Comparison of ENCODE assay signal across 21 cellular contexts in genomic region chr3:103613738-103614137, GRCh38.
DNase-seq lines count a peak whose midpoint lies in the region; TF ChIP-seq lines count a peak whose summit lies in the region.
"Had no signal": no experiment of that assay in that cellular context is flagged by ENCODE, and none has a peak within 500 bp of the region (broad histone marks: within the 10 kb centered on the region; RNA-seq: fewer than 3 reads in every experiment).

No MANE protein-coding gene starts in this region.

- H3K36me3 ChIP-seq in SK-N-MC (ENCODE audit: insufficient read depth, low read length), result no peaks in the 10 kb centered on the region
- no peaks in the 10 kb centered on the region for H3K36me3 ChIP-seq in neural cell (ENCODE audit: insufficient read depth, low read length)
- H3K36me3 ChIP-seq: BLaER1 treated with 17β-estradiol and CSF1 and Interleukin-3, amounts not matched to agents 10 nM and 100 nM had no signal

- H3K9me3 Mint-ChIP-seq in activated T-helper 1 cell treated with anti-CD3 and anti-CD28 coated beads, Interleukin-12 subunit alpha, Interleukin-12 subunit beta, Interleukin-2, Interleukin-4 antibody, amounts not matched to agents 30 ng/mL and 10 ng/mL and 1 ng/mL, durations not matched to agents 14 hours and 24 hours and 36 hours, result no peaks in the 10 kb centered on the region
- H3K9me3 Mint-ChIP-seq: CD4-positive, alpha-beta T cell; CD8-positive, alpha-beta T cell had no signal

- H3K9me3 ChIP-seq in SK-N-MC (ENCODE audit: low read depth, low read length), result no peaks in the 10 kb centered on the region
- no peaks in the 10 kb centered on the region for H3K9me3 ChIP-seq in neural cell (ENCODE audit: low read length)
- H3K9me3 ChIP-seq: A549 had no signal

- intact Hi-C loops in activated T-helper 1 cell treated with anti-CD3 and anti-CD28 coated beads, Interleukin-12 subunit alpha, Interleukin-12 subunit beta, Interleukin-2, Interleukin-4 antibody, amounts not matched to agents 30 ng/mL and 10 ng/mL and 1 ng/mL, durations not matched to agents 14 hours and 24 hours and 36 hours (cut with micrococcal nuclease), result no loop called here

- no peaks in the 10 kb centered on the region for H3K27me3 Mint-ChIP-seq in activated T-helper 1 cell treated with anti-CD3 and anti-CD28 coated beads, Interleukin-12 subunit alpha, Interleukin-12 subunit beta, Interleukin-2, Interleukin-4 antibody, amounts not matched to agents 30 ng/mL and 10 ng/mL and 1 ng/mL, durations not matched to agents 14 hours and 24 hours and 36 hours (ENCODE audit: insufficient read depth)
- H3K27me3 Mint-ChIP-seq: B cell; CD4-positive, alpha-beta T cell had no signal

- TF ChIP-seq CTCF in neural cell (IDR thresholded peaks at IDR 0.05; ENCODE audit: poor library complexity, severe bottlenecking), result no peak

- H3K4me1 Mint-ChIP-seq in activated T-helper 1 cell treated with anti-CD3 and anti-CD28 coated beads, Interleukin-12 subunit alpha, Interleukin-12 subunit beta, Interleukin-2, Interleukin-4 antibody, amounts not matched to agents 30 ng/mL and 10 ng/mL and 1 ng/mL, durations not matched to agents 14 hours and 24 hours and 36 hours (ENCODE audit: low read depth), result no peaks in the 10 kb centered on the region
- H3K4me1 Mint-ChIP-seq: B cell had no signal

- H2AFZ ChIP-seq in neural cell (ENCODE audit: low read depth, low read length), result no peak overlapping the region

- peak; percentile 93 for TF ChIP-seq EP300 in neural cell (conservative IDR thresholded peaks at IDR 0.05; ENCODE audit: poor library complexity, severe bottlenecking)

- no peaks in the 10 kb centered on the region for H3F3A ChIP-seq in neural cell (ENCODE audit: insufficient read depth, low read length, poor library complexity, severe bottlenecking)

- H3K27ac Mint-ChIP-seq in activated T-helper 1 cell treated with anti-CD3 and anti-CD28 coated beads, Interleukin-12 subunit alpha, Interleukin-12 subunit beta, Interleukin-2, Interleukin-4 antibody, amounts not matched to agents 30 ng/mL and 10 ng/mL and 1 ng/mL, durations not matched to agents 14 hours and 24 hours and 36 hours, result no peak overlapping the region
- H3K27ac Mint-ChIP-seq: B cell; CD4-positive, alpha-beta T cell; CD8-positive, alpha-beta T cell had no signal

- TF ChIP-seq RAD21 in neural cell (conservative IDR thresholded peaks at IDR 0.05), result no peak

- H3K4me2 ChIP-seq in neural cell (ENCODE audit: low read length), result peak overlapping the region; percentile 15
- H3K4me2 ChIP-seq: A549; BLaER1 treated with 17β-estradiol and CSF1 and Interleukin-3, amounts not matched to agents 10 nM and 100 nM had no signal

- no peaks in the 10 kb centered on the region for H3K79me2 ChIP-seq in neural cell (replicated peaks; ENCODE audit: insufficient read depth, low read length)

- H3K9ac ChIP-seq in SK-N-MC (ENCODE audit: insufficient read length), result no peak overlapping the region
- H3K9ac ChIP-seq in neural cell (ENCODE audit: low read length), result no peak overlapping the region
- H3K9ac ChIP-seq: BLaER1 treated with 17β-estradiol and CSF1 and Interleukin-3, amounts not matched to agents 10 nM and 100 nM had no signal

- DNase-seq in NCI-H1105 treated with DMSO at 0.1 percent for 48 hours (lab: John Stamatoyannopoulos, UW), result peak; percentile 16
- DNase-seq in NCI-H1105 (lab: John Stamatoyannopoulos, UW), result no peak
- peak; percentile 9 for DNase-seq in COR-L47 (lab: John Stamatoyannopoulos, UW)
- DNase-seq in SK-N-MC (ENCODE audit: low read depth, low spot score), result no peak
- no peak for DNase-seq in activated T-helper 1 cell treated with anti-CD3 and anti-CD28 coated beads, Interleukin-12 subunit alpha, Interleukin-12 subunit beta, Interleukin-2, Interleukin-4 antibody, amounts not matched to agents 30 ng/mL and 10 ng/mL and 1 ng/mL, durations not matched to agents 14 hours and 24 hours and 36 hours (ENCODE audit: low spot score)
- DNase-seq in putamen (ENCODE audit: low spot score), result no peak
- DNase-seq: AML-193; CD4-positive, alpha-beta T cell; CD8-positive, alpha-beta T cell; DMS 273 treated with DMSO at 0.1 percent for 48 hours; DMS153; DND-41; EL; GDM1 had no signal

- no peaks in the 10 kb centered on the region for H3K9me2 ChIP-seq in neural cell (ENCODE audit: insufficient read depth, low read length)

- H3K36me3 Mint-ChIP-seq in activated T-helper 1 cell treated with anti-CD3 and anti-CD28 coated beads, Interleukin-12 subunit alpha, Interleukin-12 subunit beta, Interleukin-2, Interleukin-4 antibody, amounts not matched to agents 30 ng/mL and 10 ng/mL and 1 ng/mL, durations not matched to agents 14 hours and 24 hours and 36 hours (ENCODE audit: low read depth), result no peaks in the 10 kb centered on the region
- H3K36me3 Mint-ChIP-seq: CD8-positive, alpha-beta T cell had no signal

- no peaks in the 10 kb centered on the region for H4K20me1 ChIP-seq in neural cell (ENCODE audit: insufficient read depth)
- H4K20me1 ChIP-seq: BLaER1 treated with 17β-estradiol and CSF1 and Interleukin-3, amounts not matched to agents 10 nM and 100 nM had no signal

- no peak overlapping the region for H3K4me3 Mint-ChIP-seq in activated T-helper 1 cell treated with anti-CD3 and anti-CD28 coated beads, Interleukin-12 subunit alpha, Interleukin-12 subunit beta, Interleukin-2, Interleukin-4 antibody, amounts not matched to agents 30 ng/mL and 10 ng/mL and 1 ng/mL, durations not matched to agents 14 hours and 24 hours and 36 hours
- H3K4me3 Mint-ChIP-seq: B cell; CD4-positive, alpha-beta T cell; CD8-positive, alpha-beta T cell had no signal

- no peak overlapping the region for H3K4me3 ChIP-seq in SK-N-MC
- H3K4me3 ChIP-seq in neural cell (ENCODE audit: low read length), result no peak overlapping the region
- H3K4me3 ChIP-seq: A549; BLaER1 treated with 17β-estradiol and CSF1 and Interleukin-3, amounts not matched to agents 10 nM and 100 nM; GM12878 had no signal

- no peaks in the 10 kb centered on the region for H3K27me3 ChIP-seq in neural cell (ENCODE audit: insufficient read depth, low read depth, low read length)
- H3K27me3 ChIP-seq: BLaER1 treated with 17β-estradiol and CSF1 and Interleukin-3, amounts not matched to agents 10 nM and 100 nM had no signal

- H3K27ac ChIP-seq in SK-N-MC (peak overlapping the region; percentile 25; the same call in 1 of the 2 replicates), neural cell (ENCODE audit: low read length) (peak overlapping the region; percentile 82)
- H3K27ac ChIP-seq: 22Rv1; A549; BLaER1 treated with 17β-estradiol and CSF1 and Interleukin-3, amounts not matched to agents 10 nM and 100 nM; C4-2B had no signal

TF ChIP-seq in neural cell, 6 proteins besides CTCF, POLR2A, EP300 and RAD21:
- no peak for TF ChIP-seq EZH2 (IDR thresholded peaks at IDR 0.05; ENCODE audit: borderline replicate concordance, insufficient read depth, low read length, poor library complexity, severe bottlenecking)
- TF ChIP-seq TAF1 (IDR thresholded peaks at IDR 0.05; ENCODE audit: low read depth), result no peak
- TF ChIP-seq POLR2AphosphoS5 (IDR thresholded peaks at IDR 0.05), result peak; percentile 76
- TF ChIP-seq REST (IDR thresholded peaks at IDR 0.05; ENCODE audit: borderline replicate concordance), result peak; percentile 93
- no peak for TF ChIP-seq SMC3 (conservative IDR thresholded peaks at IDR 0.05; ENCODE audit: poor library complexity)

Comparison
In these comparisons a context has a peak if more than half of its experiments do, and no peak if none do; other contexts are left out.
1. DNase-seq: peak in NCI-H1105 treated with DMSO at 0.1 percent for 48 hours (single experiment) and COR-L47 (single experiment); none in NCI-H1105 (single experiment), SK-N-MC (single experiment), activated T-helper 1 cell treated with anti-CD3 and anti-CD28 coated beads, Interleukin-12 subunit alpha, Interleukin-12 subunit beta, Interleukin-2, Interleukin-4 antibody, amounts not matched to agents 30 ng/mL and 10 ng/mL and 1 ng/mL, durations not matched to agents 14 hours and 24 hours and 36 hours (single experiment) and putamen (single experiment).